ENCODE assay signal across 1 cellular context in the genomic region with DNA sequence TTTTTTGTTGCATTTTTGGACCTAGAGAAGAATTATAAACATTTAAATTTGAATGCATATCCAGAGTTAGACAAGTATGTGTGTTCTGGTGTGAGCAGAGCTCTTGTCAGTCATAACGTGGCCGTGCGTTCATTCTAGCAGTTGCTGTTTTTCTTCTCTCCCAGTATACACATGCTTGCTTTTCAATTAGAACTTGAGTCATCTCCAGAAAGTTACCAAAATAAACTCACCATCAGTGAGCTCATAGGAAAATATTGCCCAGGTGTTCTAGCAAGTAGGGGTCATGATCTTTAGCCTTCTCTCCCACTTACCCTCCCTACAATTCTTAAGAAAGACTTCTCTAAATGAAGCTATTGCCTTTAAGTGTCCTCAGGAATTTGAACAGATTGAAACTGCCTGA.
TF ChIP-seq lines count a peak whose summit lies in the region.

No MANE protein-coding gene starts in this region.

TF ChIP-seq in IMR-90, 13 proteins besides CTCF, POLR2A, EP300 and RAD21:
- no peak for TF ChIP-seq NFE2L2 (IDR thresholded peaks at IDR 0.05; ENCODE audit: low read depth, low read length)
- TF ChIP-seq MXI1 (IDR thresholded peaks at IDR 0.05; ENCODE audit: borderline replicate concordance, low read depth, low read length): no peak
- TF ChIP-seq MAFK (IDR thresholded peaks at IDR 0.05; ENCODE audit: low read depth, low read length): no peak
